9 cellular contexts compared by ENCODE assay signal in genomic region chr10:86775056-86775858, GRCh38. TPM values are rescaled to one million over a fixed set of nuclear protein-coding genes. Genes with fewer than 3 reads are reported as not detected.
A peak's percentile ranks its signal among the peaks of the same experiment; 100 is the strongest.
DNase-seq lines count a peak whose midpoint lies in the region; ATAC-seq and TF ChIP-seq lines count a peak whose summit lies in the region.
"Had no signal": no experiment of that assay in that cellular context is flagged by ENCODE, and none has a peak within 500 bp of the region (broad histone marks: within the 10 kb centered on the region; RNA-seq: fewer than 3 reads in every experiment).

No MANE protein-coding gene starts in this region.

- ATAC-seq in GM19395 (IDR thresholded peaks at IDR 0.05; ENCODE audit: unreplicated experiment) (peak; percentile 83), HG03159 (IDR thresholded peaks at IDR 0.05; ENCODE audit: unreplicated experiment) (peak; percentile 58)

- TF ChIP-seq CTCF in brain (conservative IDR thresholded peaks at IDR 0.05) = no peak
- no peak for TF ChIP-seq CTCF in osteocyte (IDR thresholded peaks at IDR 0.05)
- TF ChIP-seq CTCF in ovary (IDR thresholded peaks at IDR 0.05) = no peak

- H3K36me3 ChIP-seq in ovary = no peaks in the 10 kb centered on the region

- peak overlapping the region; percentile 29 to 86 (median 73) for H3K27ac Mint-ChIP-seq in brain
- H3K27ac Mint-ChIP-seq in osteocyte (ENCODE audit: unreplicated experiment) = peak overlapping the region; percentile 73

- no peaks in the 10 kb centered on the region for H3K9me3 ChIP-seq in ovary

- WGBS in ovary, 3 donors = 64 to 72% (median 70%) methylated on average over 6 of the region's 6 CpGs

- H3K4me3 Mint-ChIP-seq in brain (peak overlapping the region in 4 of 5 experiments; percentile 31 to 65 (median 48)), osteocyte (ENCODE audit: unreplicated experiment) (no peak overlapping the region)

- TF ChIP-seq EP300 in ovary (IDR thresholded peaks at IDR 0.05) = no peak

- peaks cover 11% of the 10 kb centered on the region for H3K4me1 ChIP-seq in ovary (ENCODE audit: insufficient read depth)

- H3K4me3 ChIP-seq in ovary = no peak overlapping the region

- H3K27me3 Mint-ChIP-seq in brain (no peaks in the 10 kb centered on the region), osteocyte (ENCODE audit: unreplicated experiment) (no peaks in the 10 kb centered on the region)

- no peak overlapping the region for H3K27ac ChIP-seq in ovary

- H3K36me3 Mint-ChIP-seq in brain = peaks cover 29% of the 10 kb centered on the region
- H3K36me3 Mint-ChIP-seq in osteocyte (ENCODE audit: unreplicated experiment) = peaks cover 3% of the 10 kb centered on the region

- H3K4me1 Mint-ChIP-seq in brain (peaks cover 60% of the 10 kb centered on the region), osteocyte (ENCODE audit: unreplicated experiment) (peaks cover 54% of the 10 kb centered on the region)

- DNase-seq in osteocyte (ENCODE audit: extremely low spot score, unreplicated experiment) (no peak), DMS 273 treated with DMSO at 0.1 percent for 48 hours (lab: John Stamatoyannopoulos, UW) (no peak), ovary (no peak), putamen (ENCODE audit: low spot score) (no peak)
- DNase-seq in stimulated activated CD4-positive, alpha-beta T cell treated with anti-CD3 and anti-CD28 coated beads, Interleukin-2, amount 100 ng/mL, for 24 hours = no peak
- DNase-seq: activated CD4-positive, alpha-beta T cell treated with anti-CD3 and anti-CD28 coated beads, Interleukin-2, amount 50 U/mL, for 48 hours had no signal

- intact Hi-C loops in ovary (cut with DNase I) = no loop called here

- TF ChIP-seq POLR2A in ovary (IDR thresholded peaks at IDR 0.05) = no peak

- H3K9me3 Mint-ChIP-seq in brain (peaks cover 4 to 13% (median 9%) of the 10 kb centered on the region in 5 experiments), osteocyte (ENCODE audit: unreplicated experiment) (no peaks in the 10 kb centered on the region)

- H3K27me3 ChIP-seq in ovary = no peaks in the 10 kb centered on the region

RNA-seq across cellular contexts. Expression of gene BMPR1A, which starts 18.8 kb away (rescaled TPM):
- polyA plus RNA-seq in brain (ENCODE audit: insufficient read depth, low read depth, low replicate concordance) (7.2 TPM), ovary (10 to 100 TPM; 19.0 to 40.1 TPM)
- total RNA-seq in osteocyte (75.5 and 79.6 TPM in 2 replicates), ovary (10 to 100 TPM; 29.1 to 77.9 (median 62.2) TPM)
